8 cellular contexts compared by ENCODE assay signal in the genomic region with DNA sequence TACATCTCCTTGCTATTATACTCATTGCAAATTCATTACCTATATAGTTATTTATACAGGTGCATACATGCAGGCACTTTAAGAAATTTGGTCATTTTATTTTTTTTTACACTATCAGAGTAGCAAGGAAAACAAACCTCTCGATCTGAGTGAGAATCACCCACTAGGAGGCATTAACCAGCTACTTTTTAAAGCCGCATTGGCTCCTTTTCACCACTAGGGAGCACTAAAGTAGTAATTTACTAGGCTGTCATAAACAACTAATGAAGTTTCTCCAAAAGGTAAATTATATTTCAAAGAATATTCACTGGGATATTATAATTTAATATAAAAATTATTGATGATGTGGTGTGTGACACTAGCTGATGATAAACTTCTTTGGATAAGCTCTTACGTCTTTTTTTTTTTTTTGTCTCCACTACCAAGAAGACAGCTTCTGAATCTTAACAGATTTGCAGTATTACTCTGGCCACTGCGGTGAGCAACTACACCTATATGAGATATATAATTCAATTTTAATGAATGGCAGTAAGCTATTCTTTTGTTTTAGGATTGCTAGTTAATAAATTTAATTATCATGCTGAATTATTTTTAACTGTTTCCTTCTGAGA.
DNase-seq lines count a peak whose midpoint lies in the region; ATAC-seq, FAIRE-seq and TF ChIP-seq lines count a peak whose summit lies in the region.

No MANE protein-coding gene starts in this region.

- H3K27ac ChIP-seq in GM12878 (ENCODE audit: control insufficient read depth, insufficient read depth) (no peak overlapping the region), uterus (no peak overlapping the region)

- WGBS in GM12878 (ENCODE audit: insufficient coverage, insufficient replicate concordance, low lambda C conversion rate, missing lambda C conversion rate): 25% methylated on average over 4 of the region's 4 CpGs

- peak; percentile 74 for DNase-seq in G401 (ENCODE audit: low spot score)
- DNase-seq in NCI-H524 treated with DMSO at 0.1 percent for 48 hours (lab: John Stamatoyannopoulos, UW): peak; percentile 8
- DNase-seq in GM12878 (ENCODE audit: low read depth, low spot score): peak; percentile 17
- peak; percentile 9 for DNase-seq in kidney epithelial cell (ENCODE audit: low read depth)
- no peak for DNase-seq in uterus
- DNase-seq in activated T-helper 1 cell treated with anti-CD3 and anti-CD28 coated beads, Interleukin-12 subunit alpha, Interleukin-12 subunit beta, Interleukin-2, Interleukin-4 antibody, amounts not matched to agents 30 ng/mL and 10 ng/mL and 1 ng/mL, durations not matched to agents 14 hours and 24 hours and 36 hours (ENCODE audit: low spot score): no peak

- no peaks in the 10 kb centered on the region for H3K79me2 ChIP-seq in GM12878 (ENCODE audit: control insufficient read depth, insufficient read depth, low read length)

- POLR2A ChIA-PET in GM12878 (lab: Charles Lee): interaction anchor here (0.6 to 1.5 kb wide), 6 partner anchors 154 to 366 kb away, joined by 4 to 9 read pairs (median 4); no protein-coding TSS in a partner anchor

- TF ChIP-seq POLR2A in GM12878 (IDR thresholded peaks at IDR 0.05; ENCODE audit: low read depth, low read length) (no peak), uterus (IDR thresholded peaks at IDR 0.05) (no peak)

- no peak overlapping the region for H3K4me2 ChIP-seq in GM12878 (ENCODE audit: control insufficient read depth, insufficient read depth)

- H3K27me3 ChIP-seq in GM12878 (replicated peaks in 1 of 2; ENCODE audit: control insufficient read depth in 2 of 2, insufficient read depth in 2 of 2, low read length in 1 of 2): no peaks in the 10 kb centered on the region
- no peaks in the 10 kb centered on the region for H3K27me3 ChIP-seq in kidney epithelial cell (ENCODE audit: control insufficient read depth, insufficient read depth, low read length)
- H3K27me3 ChIP-seq in uterus: no peaks in the 10 kb centered on the region

- no peak for TF ChIP-seq EP300 in GM12878 (IDR thresholded peaks at IDR 0.05; ENCODE audit: borderline replicate concordance in 1 of 2, control insufficient read depth in 1 of 2, low read depth in 2 of 2, low read length in 2 of 2)

- H3K4me3 Mint-ChIP-seq in activated T-helper 1 cell treated with anti-CD3 and anti-CD28 coated beads, Interleukin-12 subunit alpha, Interleukin-12 subunit beta, Interleukin-2, Interleukin-4 antibody, amounts not matched to agents 30 ng/mL and 10 ng/mL and 1 ng/mL, durations not matched to agents 14 hours and 24 hours and 36 hours: no peak overlapping the region

- in situ Hi-C loops in G401 (cut with HindIII; ENCODE audit: low sequenced_read_pairs): no loop called here
- in situ Hi-C loops in GM12878 (cut with MboI): loop anchor here (5.0 kb wide), 2 partner anchors 199 to 669 kb away; no protein-coding TSS in a partner anchor

- TF ChIP-seq CTCF in GM12878 (IDR thresholded peaks at IDR 0.05 in 2 of 3, conservative IDR thresholded peaks at IDR 0.05 in 1 of 3; ENCODE audit: control insufficient read depth in 2 of 3, extremely low read depth in 1 of 3, insufficient read depth in 1 of 3, low read depth in 3 of 3, low read length in 3 of 3) (peak; percentile 80 to 99 (median 91); a peak in 5 of 6 replicates), kidney epithelial cell (IDR thresholded peaks at IDR 0.05; ENCODE audit: insufficient read depth, low read length, poor library complexity, severe bottlenecking) (peak; percentile 98), uterus (IDR thresholded peaks at IDR 0.05) (peak; percentile 39 to 54 (median 48))

- RAD21 ChIA-PET in GM12878 (lab: Charles Lee; ENCODE audit: unreplicated experiment): interaction anchor here (0.5 to 8.3 kb wide), 59 partner anchors 9 to 1154 kb away, joined by 3 to 247 read pairs (median 5); a partner anchor contains a TSS

- intact Hi-C loops in GM12878 (cut with micrococcal nuclease; ENCODE audit: unreplicated experiment) (loop anchor here (1.0 to 10.0 kb wide), 7 partner anchors 100 to 666 kb away; no protein-coding TSS in a partner anchor), uterus (cut with DNase I; ENCODE audit: low total_unique reads) (no loop called here)
- intact Hi-C loops in activated T-helper 1 cell treated with anti-CD3 and anti-CD28 coated beads, Interleukin-12 subunit alpha, Interleukin-12 subunit beta, Interleukin-2, Interleukin-4 antibody, amounts not matched to agents 30 ng/mL and 10 ng/mL and 1 ng/mL, durations not matched to agents 14 hours and 24 hours and 36 hours (cut with micrococcal nuclease): loop anchor here (1.0 to 5.0 kb wide), 2 partner anchors 199 to 665 kb away; no protein-coding TSS in a partner anchor

- no peaks in the 10 kb centered on the region for H4K20me1 ChIP-seq in GM12878 (ENCODE audit: control insufficient read depth, insufficient read depth)

- H3K4me3 ChIP-seq in GM12878 (no peak overlapping the region), kidney epithelial cell (ENCODE audit: low read depth, low read length) (no peak overlapping the region), uterus (no peak overlapping the region)

- CTCF ChIA-PET in GM12878 (lab: Yijun Ruan, JAX): interaction anchor here (0.6 to 3.8 kb wide), 92 partner anchors 9 to 1033 kb away, joined by 3 to 341 read pairs (median 4); a partner anchor contains a TSS

- no peaks in the 10 kb centered on the region for H3K27me3 Mint-ChIP-seq in activated T-helper 1 cell treated with anti-CD3 and anti-CD28 coated beads, Interleukin-12 subunit alpha, Interleukin-12 subunit beta, Interleukin-2, Interleukin-4 antibody, amounts not matched to agents 30 ng/mL and 10 ng/mL and 1 ng/mL, durations not matched to agents 14 hours and 24 hours and 36 hours (ENCODE audit: insufficient read depth)

- H3K36me3 ChIP-seq in GM12878 (ENCODE audit: control insufficient read depth in 2 of 2, insufficient read depth in 2 of 2, low read length in 1 of 2): no peaks in the 10 kb centered on the region
- no peaks in the 10 kb centered on the region for H3K36me3 ChIP-seq in kidney epithelial cell (ENCODE audit: control insufficient read depth, insufficient read depth, low read length)
- no peaks in the 10 kb centered on the region for H3K36me3 ChIP-seq in uterus

- H3K9ac ChIP-seq in GM12878 (ENCODE audit: control insufficient read depth, insufficient read depth, low read length): no peak overlapping the region

- no peaks in the 10 kb centered on the region for H3K36me3 Mint-ChIP-seq in activated T-helper 1 cell treated with anti-CD3 and anti-CD28 coated beads, Interleukin-12 subunit alpha, Interleukin-12 subunit beta, Interleukin-2, Interleukin-4 antibody, amounts not matched to agents 30 ng/mL and 10 ng/mL and 1 ng/mL, durations not matched to agents 14 hours and 24 hours and 36 hours (ENCODE audit: low read depth)

- H3K27ac Mint-ChIP-seq in activated T-helper 1 cell treated with anti-CD3 and anti-CD28 coated beads, Interleukin-12 subunit alpha, Interleukin-12 subunit beta, Interleukin-2, Interleukin-4 antibody, amounts not matched to agents 30 ng/mL and 10 ng/mL and 1 ng/mL, durations not matched to agents 14 hours and 24 hours and 36 hours: no peak overlapping the region

- SMC1A ChIA-PET in GM12878 (lab: Charles Lee; ENCODE audit: uncharacterized antibody, unreplicated experiment): interaction anchor here (0.8 to 9.0 kb wide), 71 partner anchors 8 to 667 kb away, joined by 3 to 301 read pairs (median 5); a partner anchor contains a TSS

- no peaks in the 10 kb centered on the region for H3K9me3 Mint-ChIP-seq in activated T-helper 1 cell treated with anti-CD3 and anti-CD28 coated beads, Interleukin-12 subunit alpha, Interleukin-12 subunit beta, Interleukin-2, Interleukin-4 antibody, amounts not matched to agents 30 ng/mL and 10 ng/mL and 1 ng/mL, durations not matched to agents 14 hours and 24 hours and 36 hours

- H3K4me1 Mint-ChIP-seq in activated T-helper 1 cell treated with anti-CD3 and anti-CD28 coated beads, Interleukin-12 subunit alpha, Interleukin-12 subunit beta, Interleukin-2, Interleukin-4 antibody, amounts not matched to agents 30 ng/mL and 10 ng/mL and 1 ng/mL, durations not matched to agents 14 hours and 24 hours and 36 hours (ENCODE audit: low read depth): no peaks in the 10 kb centered on the region

- no peak overlapping the region for H2AFZ ChIP-seq in GM12878 (ENCODE audit: control insufficient read depth, low read depth, low read length)

- ATAC-seq in GM21360 (IDR thresholded peaks at IDR 0.05; ENCODE audit: unreplicated experiment): peak; percentile 97
- peak; percentile 97 for ATAC-seq in HG03442 (IDR thresholded peaks at IDR 0.05; ENCODE audit: unreplicated experiment)
- peak; percentile 81 for ATAC-seq in GM12878

- H3K4me1 ChIP-seq in GM12878 (ENCODE audit: control insufficient read depth, insufficient read depth, low read length) (no peaks in the 10 kb centered on the region), uterus (no peaks in the 10 kb centered on the region)

- BruUV-seq in GM12878 (replicated peaks; lab: Mats Ljungman, UMichigan): no TSS peak

- H3K9me3 ChIP-seq in GM12878 (replicated peaks; ENCODE audit: control insufficient read depth, insufficient read depth, low read length): no peaks in the 10 kb centered on the region
- H3K9me3 ChIP-seq in uterus: no peaks in the 10 kb centered on the region

- TF ChIP-seq RAD21 in GM12878 (IDR thresholded peaks at IDR 0.05; ENCODE audit: insufficient read depth, low read depth, low read length): peak; percentile 98

- FAIRE-seq in GM12878 (lab: Jason Lieb, UNC): peak; percentile 64

TF ChIP-seq in GM12878, 131 proteins besides CTCF, POLR2A, EP300 and RAD21 (continues in another document):
- no peak for TF ChIP-seq RB1 (IDR thresholded peaks at IDR 0.05; ENCODE audit: borderline replicate concordance)
- no peak for TF ChIP-seq SMAD1 (IDR thresholded peaks at IDR 0.05; ENCODE audit: low read depth, partially characterized antibody)
- no peak for TF ChIP-seq NBN (IDR thresholded peaks at IDR 0.05)
- TF ChIP-seq, protein P1, sequence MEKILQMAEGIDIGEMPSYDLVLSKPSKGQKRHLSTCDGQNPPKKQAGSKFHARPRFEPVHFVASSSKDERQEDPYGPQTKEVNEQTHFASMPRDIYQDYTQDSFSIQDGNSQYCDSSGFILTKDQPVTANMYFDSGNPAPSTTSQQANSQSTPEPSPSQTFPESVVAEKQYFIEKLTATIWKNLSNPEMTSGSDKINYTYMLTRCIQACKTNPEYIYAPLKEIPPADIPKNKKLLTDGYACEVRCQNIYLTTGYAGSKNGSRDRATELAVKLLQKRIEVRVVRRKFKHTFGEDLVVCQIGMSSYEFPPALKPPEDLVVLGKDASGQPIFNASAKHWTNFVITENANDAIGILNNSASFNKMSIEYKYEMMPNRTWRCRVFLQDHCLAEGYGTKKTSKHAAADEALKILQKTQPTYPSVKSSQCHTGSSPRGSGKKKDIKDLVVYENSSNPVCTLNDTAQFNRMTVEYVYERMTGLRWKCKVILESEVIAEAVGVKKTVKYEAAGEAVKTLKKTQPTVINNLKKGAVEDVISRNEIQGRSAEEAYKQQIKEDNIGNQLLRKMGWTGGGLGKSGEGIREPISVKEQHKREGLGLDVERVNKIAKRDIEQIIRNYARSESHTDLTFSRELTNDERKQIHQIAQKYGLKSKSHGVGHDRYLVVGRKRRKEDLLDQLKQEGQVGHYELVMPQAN (conservative IDR thresholded peaks at IDR 0.05): no peak
- TF ChIP-seq TCF12 (IDR thresholded peaks at IDR 0.05; ENCODE audit: low read depth, low read length): no peak
- TF ChIP-seq RUNX3 (IDR thresholded peaks at IDR 0.05; ENCODE audit: low read length): peak; percentile 59

Comparison
In these comparisons a context has a peak if more than half of its experiments do, and no peak if none do; other contexts are left out.
1. DNase-seq: peak in G401 (single experiment), NCI-H524 treated with DMSO at 0.1 percent for 48 hours (single experiment), GM12878 (single experiment) and kidney epithelial cell (single experiment); none in uterus (0 of 2) and activated T-helper 1 cell treated with anti-CD3 and anti-CD28 coated beads, Interleukin-12 subunit alpha, Interleukin-12 subunit beta, Interleukin-2, Interleukin-4 antibody, amounts not matched to agents 30 ng/mL and 10 ng/mL and 1 ng/mL, durations not matched to agents 14 hours and 24 hours and 36 hours (single experiment).
2. CTCF ChIP-seq: peak in every context shown above with its lines; median percentile 98 in kidney epithelial cell; 91 in GM12878; 48 in uterus.
3. Peak in every context shown above with its lines, with median percentiles within 50 percentile points of each other: ATAC-seq.